Comparison of ENCODE assay signal across 15 cellular contexts in genomic region chr3:63279000-63279366, GRCh38. TPM values are rescaled to one million over a fixed set of nuclear protein-coding genes. Genes with fewer than 3 reads are reported as not detected.
DNase-seq lines count a peak whose midpoint lies in the region; ATAC-seq, FAIRE-seq and TF ChIP-seq lines count a peak whose summit lies in the region.
"Had no signal": no experiment of that assay in that cellular context is flagged by ENCODE, and none has a peak within 500 bp of the region (broad histone marks: within the 10 kb centered on the region; RNA-seq: fewer than 3 reads in every experiment).

No MANE protein-coding gene starts in this region.

- no peak for FAIRE-seq in kidney (lab: Jason Lieb, UNC)
- FAIRE-seq: GM12892 had no signal

- H3K4me1 ChIP-seq in kidney (ENCODE audit: control insufficient read depth in 1 of 2, insufficient read depth in 1 of 2, low read depth in 1 of 2, low read length in 2 of 2) (no peaks in the 10 kb centered on the region), sigmoid colon (peaks cover 0 to 14% (median 6%) of the 10 kb centered on the region in 4 donors)

- H3K4me3 ChIP-seq in kidney (ENCODE audit: low read length in 2 of 2), result no peak overlapping the region
- H3K4me3 ChIP-seq in sigmoid colon, result peak overlapping the region in 1 of 4 donors; percentile 10
- H3K4me3 ChIP-seq: body of pancreas, tibial artery had no signal

- no peak for TF ChIP-seq CTCF in brain (conservative IDR thresholded peaks at IDR 0.05)
- no peak for TF ChIP-seq CTCF in kidney (IDR thresholded peaks at IDR 0.05; ENCODE audit: borderline replicate concordance, extremely low read depth, insufficient read depth)
- no peak for TF ChIP-seq CTCF in sigmoid colon (IDR thresholded peaks at IDR 0.05)

- no peak overlapping the region for H3K27ac ChIP-seq in kidney (ENCODE audit: low read depth in 2 of 2, low read length in 2 of 2)
- no peak overlapping the region for H3K27ac ChIP-seq in sigmoid colon
- H3K27ac ChIP-seq: body of pancreas, tibial artery had no signal

- DNase-seq in NCI-H82 (lab: John Stamatoyannopoulos, UW), result peak; percentile 19
- DNase-seq in NCI-H82 treated with DMSO at 0.1 percent for 48 hours (lab: John Stamatoyannopoulos, UW; ENCODE audit: unreplicated experiment), result no peak
- peak; percentile 48 for DNase-seq in kidney
- no peak for DNase-seq in DMS153 treated with DMSO at 0.1 percent for 48 hours (lab: John Stamatoyannopoulos, UW; ENCODE audit: unreplicated experiment)
- no peak for DNase-seq in sigmoid colon
- no peak for DNase-seq in SIG-M5 (lab: John Stamatoyannopoulos, UW)
- DNase-seq: activated CD4-positive, alpha-beta T cell treated with anti-CD3 and anti-CD28 coated beads for 4 hours; body of pancreas; DMS153; tibial artery had no signal

- 4 to 15% methylated on average over 16 of the region's 16 CpGs for WGBS in sigmoid colon, 2 donors

- H3K27me3 Mint-ChIP-seq in brain, result peaks cover 40% of the 10 kb centered on the region

- H3K4me3 Mint-ChIP-seq in brain, result peak overlapping the region; percentile 84 to 91 (median 88)

- H3K9me3 ChIP-seq in kidney (ENCODE audit: control insufficient read depth in 1 of 2, low read length in 2 of 2), result no peaks in the 10 kb centered on the region
- no peaks in the 10 kb centered on the region for H3K9me3 ChIP-seq in sigmoid colon
- H3K9me3 ChIP-seq: body of pancreas, tibial artery had no signal

- no peak overlapping the region for H3K9ac ChIP-seq in kidney (ENCODE audit: low read length in 2 of 2)

- H3K27ac Mint-ChIP-seq in brain, result no peak overlapping the region
- H3K27ac Mint-ChIP-seq: activated T-helper 2 cell treated with anti-CD3 and anti-CD28 coated beads, Interferon-gamma antibody, Interleukin-2, Interleukin-4, amounts not matched to agents 10 μg/mL and 5 μg/mL and 100 μg/mL, durations not matched to agents 14 hours and 24 hours and 36 hours had no signal

- intact Hi-C loops in kidney (cut with DNase I) (no loop called here), sigmoid colon (cut with DNase I) (no loop called here)

- H3K9me3 Mint-ChIP-seq in brain, result peaks cover 0 to 6% (median 0%) of the 10 kb centered on the region in 5 experiments
- H3K9me3 Mint-ChIP-seq: activated T-helper 2 cell treated with anti-CD3 and anti-CD28 coated beads, Interferon-gamma antibody, Interleukin-2, Interleukin-4, amounts not matched to agents 10 μg/mL and 5 μg/mL and 100 μg/mL, durations not matched to agents 14 hours and 24 hours and 36 hours had no signal

- H3K36me3 ChIP-seq in kidney (ENCODE audit: control insufficient read depth in 1 of 2, insufficient read depth in 2 of 2, low read length in 2 of 2) (no peaks in the 10 kb centered on the region), sigmoid colon (no peaks in the 10 kb centered on the region)
- H3K36me3 ChIP-seq: tibial artery had no signal

- peaks cover 6 to 35% (median 16%) of the 10 kb centered on the region in 3 donors for H3K27me3 ChIP-seq in sigmoid colon

- H3K4me1 Mint-ChIP-seq in brain, result peaks cover 20% of the 10 kb centered on the region

- no peaks in the 10 kb centered on the region for H3K36me3 Mint-ChIP-seq in brain

- no peak for TF ChIP-seq POLR2A in sigmoid colon (IDR thresholded peaks at IDR 0.05)

- ATAC-seq in GM21786 (IDR thresholded peaks at IDR 0.05; ENCODE audit: unreplicated experiment), result no peak
- ATAC-seq: body of pancreas had no signal

- no peak for TF ChIP-seq EP300 in sigmoid colon (IDR thresholded peaks at IDR 0.05)

RNA-seq across cellular contexts. Expression of gene SYNPR, which starts 0.9 kb away (rescaled TPM):
- polyA plus RNA-seq in brain (ENCODE audit: insufficient read depth, low read depth, low replicate concordance) (8.1 TPM), kidney (ENCODE audit: insufficient read depth, low read depth, low replicate concordance) (not detected), sigmoid colon (under 1 TPM in 1 of 3 donors, not detected in 2; 0.32 TPM)
- total RNA-seq in kidney (not detected), sigmoid colon (1 to 10 TPM in 1 of 4 donors, under 1 TPM in 3; 0.16 to 1.4 (median 0.32) TPM)
- total RNA-seq: activated T-helper 2 cell treated with anti-CD3 and anti-CD28 coated beads, Interferon-gamma antibody, Interleukin-2, Interleukin-4, amounts not matched to agents 10 μg/mL and 5 μg/mL and 100 μg/mL, durations not matched to agents 14 hours and 24 hours and 36 hours; skeletal muscle tissue had no signal

Comparison
In these comparisons a context has a peak if more than half of its experiments do, and no peak if none do; other contexts are left out.
1. DNase-seq: peak in NCI-H82 (single experiment) and kidney (single experiment); none in NCI-H82 treated with DMSO at 0.1 percent for 48 hours (single experiment), DMS153 treated with DMSO at 0.1 percent for 48 hours (single experiment), sigmoid colon (single experiment) and SIG-M5 (single experiment).